ENCODE assay signal across 16 cellular contexts in genomic region chr11:108967571-108967970, GRCh38.
DNase-seq lines count a peak whose midpoint lies in the region; ATAC-seq and TF ChIP-seq lines count a peak whose summit lies in the region.
"Had no signal": no experiment of that assay in that cellular context is flagged by ENCODE, and none has a peak within 500 bp of the region (broad histone marks: within the 10 kb centered on the region; RNA-seq: fewer than 3 reads in every experiment).

No MANE protein-coding gene starts in this region.

- peak overlapping the region; percentile 35 for H2AK5ac ChIP-seq in mesendoderm (ENCODE audit: low read length)

- H3K27ac Mint-ChIP-seq in MCF 10A (ENCODE audit: low read depth, unreplicated experiment): no peak overlapping the region

- peaks cover 13% of the 10 kb centered on the region for H3K4me1 Mint-ChIP-seq in MCF 10A (ENCODE audit: insufficient read depth, unreplicated experiment)

- H3K27ac ChIP-seq in cingulate gyrus (ENCODE audit: low read depth, low read length): peak overlapping the region; percentile 71
- no peak overlapping the region for H3K27ac ChIP-seq in mesendoderm (ENCODE audit: low read depth, low read length)
- H3K27ac ChIP-seq: foreskin keratinocyte, left lung, parathyroid adenoma, tibial artery had no signal

- no peak overlapping the region for H3K9ac ChIP-seq in mesendoderm (ENCODE audit: low read length)
- H3K9ac ChIP-seq: parathyroid adenoma had no signal

- H3K36me3 Mint-ChIP-seq in MCF 10A (ENCODE audit: insufficient read depth, unreplicated experiment): no peaks in the 10 kb centered on the region

- H3K4me3 ChIP-seq in mesendoderm (ENCODE audit: low read length) (no peak overlapping the region), H7 (ENCODE audit: insufficient read depth, low read depth, low read length) (no peak overlapping the region)
- H3K4me3 ChIP-seq: left lung, tibial artery had no signal

- intact Hi-C loops in MCF 10A (cut with micrococcal nuclease): no loop called here

- no peaks in the 10 kb centered on the region for H3K27me3 ChIP-seq in mesendoderm (ENCODE audit: insufficient read depth, low read length, poor library complexity)
- H3K27me3 ChIP-seq in H7 (ENCODE audit: control insufficient read depth, insufficient read depth, low read length): no peaks in the 10 kb centered on the region
- H3K27me3 ChIP-seq: left lung, tibial artery had no signal

- CTCF ChIA-PET in MCF 10A (lab: Yijun Ruan, JAX): interaction anchor here (1.0 kb wide), 1 partner anchor 100 kb away, joined by 3 read pairs; no protein-coding TSS in a partner anchor

- H4K8ac ChIP-seq in mesendoderm (ENCODE audit: low read depth, low read length): no peak overlapping the region

- no peaks in the 10 kb centered on the region for H3K79me2 ChIP-seq in mesendoderm (ENCODE audit: control insufficient read depth, insufficient read depth, low read length)
- H3K79me2 ChIP-seq: parathyroid adenoma had no signal

- no peak overlapping the region for H2BK120ac ChIP-seq in mesendoderm (ENCODE audit: low read depth, low read length)

- no peak overlapping the region for H3K23ac ChIP-seq in mesendoderm (ENCODE audit: low read length)

- H3K27me3 Mint-ChIP-seq in MCF 10A (ENCODE audit: insufficient read depth, unreplicated experiment): no peaks in the 10 kb centered on the region

- H4K5ac ChIP-seq in mesendoderm (ENCODE audit: low read length): no peak overlapping the region

- in situ Hi-C loops in T47D (cut with HindIII; ENCODE audit: low pct_unique_long_range_greater_than_20kb, low sequenced_read_pairs): no loop called here

- ATAC-seq in HG03342 (IDR thresholded peaks at IDR 0.05; ENCODE audit: unreplicated experiment) (no peak), HG03045 (IDR thresholded peaks at IDR 0.05; ENCODE audit: unreplicated experiment) (no peak), HG03460 (IDR thresholded peaks at IDR 0.05; ENCODE audit: unreplicated experiment) (no peak)
- ATAC-seq: foreskin keratinocyte, left lung had no signal

- no peaks in the 10 kb centered on the region for H3K36me3 ChIP-seq in mesendoderm (ENCODE audit: control insufficient read depth, insufficient read depth, low read length)
- no peaks in the 10 kb centered on the region for H3K36me3 ChIP-seq in H7 (replicated peaks; ENCODE audit: control insufficient read depth, insufficient read depth, low read length)
- H3K36me3 ChIP-seq: left lung, tibial artery had no signal

- no peak overlapping the region for H2BK5ac ChIP-seq in mesendoderm (ENCODE audit: low read length)

- DNase-seq in T47D (ENCODE audit: low read depth in 1 of 2, low spot score in 1 of 2) (peak; percentile 5 to 28), MCF 10A (ENCODE audit: unreplicated experiment) (no peak), mesendoderm (peak; percentile 36), H7 (no peak)
- DNase-seq: activated CD4-positive, alpha-beta T cell treated with anti-CD3 and anti-CD28 coated beads for 4 hours; activated effector memory CD4-positive, alpha-beta T cell treated with anti-CD3 and anti-CD28 coated beads, Interleukin-2, amount 50 U/mL, for 16 hours; DND-41; foreskin keratinocyte; left lung; NCI-H748 treated with DMSO at 0.1 percent for 48 hours; tibial artery had no signal

- no peak overlapping the region for H2BK15ac ChIP-seq in mesendoderm (replicated peaks; ENCODE audit: low read depth)

- H3K4me1 ChIP-seq in mesendoderm (ENCODE audit: control insufficient read depth, low read depth, low read length): peaks cover 2% of the 10 kb centered on the region
- H3K4me1 ChIP-seq: foreskin keratinocyte, left lung, parathyroid adenoma had no signal

- no peaks in the 10 kb centered on the region for H3K9me3 Mint-ChIP-seq in MCF 10A (ENCODE audit: unreplicated experiment)

- no peak overlapping the region for H3K4me2 ChIP-seq in mesendoderm (ENCODE audit: low read length)

- H3K4me3 Mint-ChIP-seq in MCF 10A (ENCODE audit: unreplicated experiment): no peak overlapping the region

- POLR2A ChIA-PET in MCF 10A (lab: Yijun Ruan, JAX): interaction anchor here (0.6 kb wide), 1 partner anchor 185 kb away, joined by 3 read pairs; no protein-coding TSS in a partner anchor

- no peak overlapping the region for H3K4ac ChIP-seq in mesendoderm (ENCODE audit: low read depth, low read length)

- BruUV-seq in MCF 10A (replicated peaks; lab: Mats Ljungman, UMichigan): no TSS peak

- TF ChIP-seq CTCF in MCF 10A (IDR thresholded peaks at IDR 0.05; ENCODE audit: unreplicated experiment): no peak

- no peak overlapping the region for H3K18ac ChIP-seq in mesendoderm (ENCODE audit: low read length)

- WGBS in mesendoderm (ENCODE audit: extremely low coverage, insufficient coverage, low lambda C conversion rate): no CpG with 5 or more reads among the region's 7 CpGs

- H3K56ac ChIP-seq in mesendoderm (ENCODE audit: low read length): no peak overlapping the region

- H3K79me1 ChIP-seq in mesendoderm (ENCODE audit: low read length): no peaks in the 10 kb centered on the region

Comparison
In these comparisons a context has a peak if more than half of its experiments do, and no peak if none do; other contexts are left out.
1. DNase-seq: peak in T47D (2 of 2) and mesendoderm (single experiment); none in MCF 10A (single experiment) and H7 (single experiment).